In the genomic region with DNA sequence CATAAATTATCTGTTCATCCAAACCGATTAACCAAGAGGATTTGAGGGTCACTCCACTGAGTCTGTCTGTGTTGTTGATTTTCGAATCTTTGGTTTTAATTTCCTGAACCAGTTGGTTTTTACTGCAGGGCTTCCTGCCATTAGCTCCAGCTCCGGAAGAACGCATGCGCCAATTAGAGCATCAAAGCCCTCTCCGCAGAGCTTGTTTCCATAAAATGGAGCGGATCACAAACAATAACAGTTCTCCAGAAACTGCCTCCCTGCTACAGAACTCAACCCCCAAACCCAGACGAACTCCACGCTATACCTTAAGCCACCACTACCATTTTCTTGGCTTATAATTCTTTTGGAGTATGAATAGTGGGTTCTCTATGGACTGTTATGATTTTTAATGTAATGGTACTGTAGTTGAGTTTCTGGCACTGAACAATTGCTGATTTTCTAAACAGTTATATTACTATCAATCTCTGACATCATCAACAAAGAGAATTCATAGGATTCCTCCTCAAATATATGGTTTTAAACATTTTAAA, we compare ENCODE assay signal across 34 cellular contexts. TPM values are rescaled to one million over a fixed set of nuclear protein-coding genes. Genes with fewer than 3 reads are reported as not detected.
A peak's percentile ranks its signal among the peaks of the same experiment; 100 is the strongest.
DNase-seq lines count a peak whose midpoint lies in the region; ATAC-seq, FAIRE-seq and TF ChIP-seq lines count a peak whose summit lies in the region.
"Had no signal": no experiment of that assay in that cellular context is flagged by ENCODE, and none has a peak within 500 bp of the region (broad histone marks: within the 10 kb centered on the region; RNA-seq: fewer than 3 reads in every experiment).

No MANE protein-coding gene starts in this region.

- peaks cover 0 to 1% of the 10 kb centered on the region in 2 experiments for H4K20me1 ChIP-seq in H1 (replicated peaks in 1 of 2; ENCODE audit: control insufficient read depth in 1 of 2, insufficient read depth in 2 of 2, low read length in 2 of 2)

- no peak for TF ChIP-seq RAD21 in H1 (IDR thresholded peaks at IDR 0.05 in 1 of 2, conservative IDR thresholded peaks at IDR 0.05 in 1 of 2; ENCODE audit: low read depth in 2 of 2, low read length in 2 of 2)

- H3K56ac ChIP-seq in H1 (replicated peaks; ENCODE audit: insufficient read length, low read depth, low read length), result no peak overlapping the region

- H3K4me1 ChIP-seq in A673 (ENCODE audit: insufficient read depth, low read length, poor library complexity, severe bottlenecking) (peaks cover 64% of the 10 kb centered on the region), H1 (replicated peaks in 1 of 4; ENCODE audit: control insufficient read depth in 3 of 4, insufficient read depth in 4 of 4, low read length in 3 of 4) (peaks cover 6 to 22% (median 12%) of the 10 kb centered on the region in 4 experiments), left lung (peaks cover 0 to 9% of the 10 kb centered on the region in 2 donors)
- peaks cover 14% of the 10 kb centered on the region for H3K4me1 ChIP-seq in CD8-positive, alpha-beta memory T cell (ENCODE audit: insufficient read depth, low read length)

- H3K4ac ChIP-seq in H1 (replicated peaks; ENCODE audit: insufficient read length, low read depth, low read length), result no peak overlapping the region

- H3K14ac ChIP-seq in H1 (ENCODE audit: insufficient read length), result no peak overlapping the region

- H3K27ac ChIP-seq in A673 (ENCODE audit: low read depth, low read length, poor library complexity, severe bottlenecking) (peak overlapping the region; percentile 69), H1 (ENCODE audit: low read depth, low read length) (no peak overlapping the region), left lung (no peak overlapping the region)
- H3K27ac ChIP-seq in CD8-positive, alpha-beta memory T cell (ENCODE audit: low read depth, low read length), result no peak overlapping the region
- H3K27ac ChIP-seq: cardiac muscle cell, GM23248, heart left ventricle, lower lobe of right lung, transverse colon had no signal

- no peak overlapping the region for H2BK20ac ChIP-seq in H1 (ENCODE audit: low read length)

- no peak overlapping the region for H3K9ac ChIP-seq in H1 (replicated peaks in 1 of 4; ENCODE audit: extremely low read depth in 1 of 4, low read depth in 3 of 4, low read length in 3 of 4)
- H3K9ac ChIP-seq: GM23248 had no signal

- ATAC-seq in HG03045 (IDR thresholded peaks at IDR 0.05; ENCODE audit: unreplicated experiment) (no peak), HG03469 (IDR thresholded peaks at IDR 0.05; ENCODE audit: unreplicated experiment) (no peak), left lung (no peak)
- ATAC-seq: activated CD4-positive, CD25-positive, alpha-beta regulatory T cell treated with anti-CD3 and anti-CD28 coated beads, Interleukin-2, amount 50 U/mL, for 24 hours; heart left ventricle; lower lobe of right lung; mucosa of descending colon; natural killer cell; Right ventricle myocardium inferior had no signal

- no peak overlapping the region for H2AFZ ChIP-seq in H1 (ENCODE audit: low read length)
- H2AFZ ChIP-seq: GM23248 had no signal

- H3K4me1 Mint-ChIP-seq in mesothelial cell of epicardium, result peaks cover 76% of the 10 kb centered on the region
- H3K4me1 Mint-ChIP-seq in CD8-positive, alpha-beta memory T cell, result peaks cover 10 to 13% (median 10%) of the 10 kb centered on the region in 3 donors

- no peak overlapping the region for H2AK5ac ChIP-seq in H1 (ENCODE audit: low read depth, low read length)

- no peaks in the 10 kb centered on the region for H3K9me3 Mint-ChIP-seq in mesothelial cell of epicardium
- H3K9me3 Mint-ChIP-seq in CD8-positive, alpha-beta memory T cell, result peaks cover 20 to 49% (median 26%) of the 10 kb centered on the region in 5 donors

- no peak for FAIRE-seq in H1 (lab: Jason Lieb, UNC)

- H3K27me3 ChIP-seq in A673 (replicated peaks; ENCODE audit: insufficient read depth, low read depth, low read length, poor library complexity) (no peaks in the 10 kb centered on the region), H1 (replicated peaks in 1 of 4; ENCODE audit: control insufficient read depth in 3 of 4, extremely low read depth in 1 of 4, insufficient read depth in 3 of 4, low read length in 3 of 4) (peaks cover 59 to 88% (median 78%) of the 10 kb centered on the region in 4 experiments), left lung (peaks cover 71 to 100% of the 10 kb centered on the region in 2 donors)
- H3K27me3 ChIP-seq in CD8-positive, alpha-beta memory T cell (ENCODE audit: insufficient read depth, low read length, poor library complexity, severe bottlenecking), result peaks cover 18% of the 10 kb centered on the region

- H3K27me3 Mint-ChIP-seq in mesothelial cell of epicardium (ENCODE audit: low read depth), result peaks cover 17% of the 10 kb centered on the region
- peaks cover 48 to 72% of the 10 kb centered on the region in 2 donors for H3K27me3 Mint-ChIP-seq in CD8-positive, alpha-beta memory T cell

- H3K79me1 ChIP-seq in H1 (ENCODE audit: low read depth, low read length), result no peaks in the 10 kb centered on the region

- TF ChIP-seq CTCF in A673 (conservative IDR thresholded peaks at IDR 0.05; ENCODE audit: low read depth, low read length) (no peak), H1 (IDR thresholded peaks at IDR 0.05; ENCODE audit: control extremely low read depth in 1 of 3, insufficient read depth in 1 of 3, low read depth in 1 of 3, low read length in 3 of 3) (no peak), mesothelial cell of epicardium (IDR thresholded peaks at IDR 0.05; ENCODE audit: unreplicated experiment) (no peak), left lung (IDR thresholded peaks at IDR 0.05) (no peak)

- H4K91ac ChIP-seq in H1 (replicated peaks; ENCODE audit: insufficient read length, low read length), result no peak overlapping the region

- no peak overlapping the region for H2BK120ac ChIP-seq in H1 (replicated peaks; ENCODE audit: low read depth, low read length)

- peaks cover 20% of the 10 kb centered on the region for H3K36me3 Mint-ChIP-seq in mesothelial cell of epicardium
- peaks cover 0 to 8% (median 0%) of the 10 kb centered on the region in 3 donors for H3K36me3 Mint-ChIP-seq in CD8-positive, alpha-beta memory T cell
- H3K36me3 Mint-ChIP-seq: natural killer cell had no signal

- no peak overlapping the region for H3K18ac ChIP-seq in H1 (ENCODE audit: extremely low read depth, low read length)

- peak overlapping the region in 1 of 2 experiments; percentile 41; a peak in 1 of 4 replicates for H3K4me2 ChIP-seq in H1 (ENCODE audit: insufficient read depth in 1 of 2, low read depth in 2 of 2, low read length in 2 of 2)

- POLR2A ChIA-PET in A673 (lab: Charles Lee; ENCODE audit: low non-redundant PET), result interaction anchor here (0.6 kb wide), 1 partner anchor 14 kb away, joined by 9 read pairs; the partner anchor contains the start of gene TFAP2A
- POLR2A ChIA-PET in H1 (lab: Charles Lee; ENCODE audit: partially characterized antibody), result no interaction called here
- POLR2A ChIA-PET in CD8-positive, alpha-beta memory T cell (lab: Charles Lee), result no interaction called here

- no peak overlapping the region for H2BK5ac ChIP-seq in H1 (ENCODE audit: low read depth, low read length)

- H2BK15ac ChIP-seq in H1 (ENCODE audit: low read length), result no peak overlapping the region

- peak; percentile 86 for DNase-seq in A673 (ENCODE audit: low spot score)
- DNase-seq in H1 (ENCODE audit: low read depth in 1 of 2, low spot score in 2 of 2), result no peak
- no peak for DNase-seq in mesothelial cell of epicardium (ENCODE audit: low spot score in 2 of 2, unreplicated experiment in 2 of 2)
- DNase-seq in CD8-positive, alpha-beta memory T cell, result no peak
- no peak for DNase-seq in left lung
- DNase-seq: activated CD4-positive, alpha-beta T cell treated with anti-CD3 and anti-CD28 coated beads, Interleukin-2, amount 50 U/mL, for 4 hours; activated gamma-delta T cell treated with Interleukin-2 at 50 U/mL for 16 hours; activated naive CD8-positive, alpha-beta T cell treated with anti-CD3 and anti-CD28 coated beads, Interleukin-2, amount 10 ng/mL, durations not matched to agents 7 days and 5 days; activated T-cell treated with anti-CD3 and anti-CD28 coated beads, Interleukin-2, amount 50 U/mL, for 48 hours; aorta; DMS79 treated with DMSO at 0.1 percent for 48 hours; effector CD8-positive, alpha-beta T cell; GM23248; heart left ventricle; Karpas-422; kidney glomerular epithelial cell; lower lobe of right lung; mucosa of descending colon; natural killer cell; NCI-H1436 treated with DMSO at 0.1 percent for 48 hours; NCI-H2107; NCI-H446 treated with DMSO at 0.1 percent for 48 hours; NCI-H774; nucleus accumbens; stimulated activated CD4-positive, alpha-beta T cell treated with anti-CD3 and anti-CD28 coated beads, Interleukin-4, amount 100 ng/mL, for 24 hours; T-helper 2 cell; transverse colon had no signal

- no peaks in the 10 kb centered on the region for H3K79me2 ChIP-seq in H1 (ENCODE audit: control insufficient read depth in 1 of 2, insufficient read depth in 2 of 2, low read length in 2 of 2)

- peak overlapping the region; percentile 91 for H3K27ac Mint-ChIP-seq in mesothelial cell of epicardium
- H3K27ac Mint-ChIP-seq in CD8-positive, alpha-beta memory T cell, result no peak overlapping the region
- H3K27ac Mint-ChIP-seq: activated naive CD8-positive, alpha-beta T cell treated with anti-CD3 and anti-CD28 coated beads, Interleukin-2, amount 10 ng/mL, durations not matched to agents 7 days and 5 days; CD14-positive monocyte; natural killer cell had no signal

- no peak overlapping the region for H3K4me3 ChIP-seq in A673 (ENCODE audit: low read depth, low read length, poor library complexity, severe bottlenecking)
- H3K4me3 ChIP-seq in H1 (ENCODE audit: extremely low read depth in 1 of 4, insufficient read depth in 2 of 4, low read depth in 3 of 4, low read length in 4 of 4), result no peak overlapping the region
- H3K4me3 ChIP-seq in CD8-positive, alpha-beta memory T cell (ENCODE audit: low read length), result no peak overlapping the region
- no peak overlapping the region for H3K4me3 ChIP-seq in left lung
- H3K4me3 ChIP-seq: cardiac muscle cell, GM23248, heart left ventricle, lower lobe of right lung, mucosa of descending colon, transverse colon had no signal

- H3K9me3 ChIP-seq in A673 (ENCODE audit: low read depth, low read length, poor library complexity, severe bottlenecking) (no peaks in the 10 kb centered on the region), H1 (ENCODE audit: insufficient read depth in 2 of 2, low read depth in 1 of 2, low read length in 1 of 2) (no peaks in the 10 kb centered on the region), left lung (peaks cover 0 to 9% of the 10 kb centered on the region in 2 donors)
- peaks cover 4% of the 10 kb centered on the region for H3K9me3 ChIP-seq in CD8-positive, alpha-beta memory T cell (ENCODE audit: low read length)
- H3K9me3 ChIP-seq: transverse colon had no signal

- TF ChIP-seq EP300 in H1 (IDR thresholded peaks at IDR 0.05; ENCODE audit: borderline replicate concordance in 1 of 2, low read depth in 2 of 2, low read length in 2 of 2), result no peak

- no TSS peak for BruUV-seq in A673 (replicated peaks; lab: Mats Ljungman, UMichigan)

- no peak overlapping the region for H3K23ac ChIP-seq in H1 (ENCODE audit: insufficient read length)

- H4K5ac ChIP-seq in H1 (ENCODE audit: insufficient read length, low read depth, low read length), result no peak overlapping the region

- no peak for TF ChIP-seq POLR2A in H1 (IDR thresholded peaks at IDR 0.05; ENCODE audit: control extremely low read depth in 1 of 2, low read depth in 2 of 2, low read length in 2 of 2)

- no peak overlapping the region for H3K4me3 Mint-ChIP-seq in mesothelial cell of epicardium
- H3K4me3 Mint-ChIP-seq in CD8-positive, alpha-beta memory T cell, result no peak overlapping the region
- H3K4me3 Mint-ChIP-seq: activated naive CD8-positive, alpha-beta T cell treated with anti-CD3 and anti-CD28 coated beads, Interleukin-2, amount 10 ng/mL, durations not matched to agents 7 days and 5 days had no signal

- WGBS in H1 (ENCODE audit: extremely low coverage in 1 of 2, insufficient coverage in 1 of 2, insufficient read length in 1 of 2, insufficient replicate concordance in 2 of 2, low coverage in 1 of 2, low lambda C conversion rate in 2 of 2, missing lambda C conversion rate in 1 of 2), 2 experiments, result 10% methylated on average over 9 of the region's 9 CpGs; no CpG with 5 or more reads in 1 of the 2 experiments

- H2BK12ac ChIP-seq in H1 (ENCODE audit: low read depth, low read length), result no peak overlapping the region

- no peak overlapping the region for H4K8ac ChIP-seq in H1 (ENCODE audit: extremely low read depth, insufficient read depth, low read length)

- intact Hi-C loops in A673 (cut with micrococcal nuclease; ENCODE audit: unreplicated experiment) (no loop called here), left lung (cut with DNase I) (no loop called here)

- peaks cover 7% of the 10 kb centered on the region for H3K36me3 ChIP-seq in A673 (ENCODE audit: insufficient read depth, low read length, poor library complexity, severe bottlenecking)
- H3K36me3 ChIP-seq in H1 (ENCODE audit: control insufficient read depth in 2 of 4, insufficient read depth in 4 of 4, low read length in 3 of 4), result no peaks in the 10 kb centered on the region; a peak in 1 of 8 replicates
- H3K36me3 ChIP-seq in CD8-positive, alpha-beta memory T cell (ENCODE audit: insufficient read depth, low read length), result no peaks in the 10 kb centered on the region
- no peaks in the 10 kb centered on the region for H3K36me3 ChIP-seq in left lung
- H3K36me3 ChIP-seq: cardiac muscle cell, heart left ventricle, lower lobe of right lung, transverse colon had no signal

- CTCF ChIA-PET in A673 (lab: Charles Lee) (no interaction called here), H1 (lab: Charles Lee; ENCODE audit: partially characterized antibody) (interaction anchor here (0.9 to 5.5 kb wide), 7 partner anchors 9 to 28 kb away, joined by 3 to 40 read pairs (median 4); partner anchors contain the start of gene TFAP2A)
- CTCF ChIA-PET in CD8-positive, alpha-beta memory T cell (lab: Charles Lee), result no interaction called here

- peaks cover 9% of the 10 kb centered on the region for H3K23me2 ChIP-seq in H1 (ENCODE audit: low read depth, low read length)

RNA-seq across cellular contexts. Expression of gene TFAP2A, which starts 13.8 kb away (rescaled TPM):
- total RNA-seq in A673 (2021), result 19.1 and 19.3 TPM in 2 replicates
- 75.0 TPM for polyA plus RNA-seq in PFSK-1 (2012; ENCODE audit: insufficient read length, low read depth)
- 0.10 TPM in 1 of 2 replicates, not detected in the other for total RNA-seq in H1 (2021; fragmentation: NEBNext Ultra II Directional; extraction: Animal tissue kit (Norgen Biotek cat#: 25700))
- polyA plus RNA-seq in H1 (2011; rRNA removed), result 0.23 and 0.24 TPM in 2 replicates
- polyA plus RNA-seq in H1 (2011; cell fraction: cytosol; rRNA removed), result 0.12 TPM
- 0.24 TPM for polyA plus RNA-seq in H1 (2011; cell fraction: nucleus; rRNA removed)
- 0.25 to 0.49 TPM (median 0.33 TPM) in 4 replicates for polyA plus RNA-seq in H1 (2012, experiment 1 of 2)
- polyA plus RNA-seq in H1 (2012, experiment 2 of 2), result 0.30 TPM
- polyA plus RNA-seq in H1 (2013, experiment 1 of 2), result 0.08 TPM
- polyA plus RNA-seq in H1 (2013, experiment 2 of 2), result 0.07 TPM
- 0.41 TPM in 1 of 2 replicates, not detected in the other for polyA minus RNA-seq in H1 (2011; rRNA and poly(A)+ RNA removed)
- 2.3 TPM for polyA minus RNA-seq in H1 (2011; cell fraction: cytosol; rRNA and poly(A)+ RNA removed)
- 1.1 TPM for polyA minus RNA-seq in H1 (2011; cell fraction: nucleus; rRNA and poly(A)+ RNA removed)
- total RNA-seq in mesothelial cell of epicardium, result 62.4 to 63.5 TPM (median 63.4 TPM) in 3 replicates
- not detected for total RNA-seq in CD8-positive, alpha-beta memory T cell
- not detected for polyA plus RNA-seq in CD8-positive, alpha-beta memory T cell
- under 1 TPM; 0.73 to 0.97 TPM for total RNA-seq in left lung
- total RNA-seq: activated naive CD8-positive, alpha-beta T cell treated with anti-CD3 and anti-CD28 coated beads, Interleukin-2, amount 10 ng/mL, durations not matched to agents 7 days and 5 days; cardiac muscle cell; natural killer cell; transverse colon had no signal
- polyA plus RNA-seq: CD14-positive monocyte had no signal

Comparison
In these comparisons a context has a peak if more than half of its experiments do, and no peak if none do; other contexts are left out.
1. RNA of gene TFAP2A, which starts 13.8 kb away (total RNA-seq): 62.4 to 63.5 TPM in mesothelial cell of epicardium and 19.1 to 19.3 TPM in A673; 0.73 to 0.97 TPM in left lung, 0.10 TPM in H1 and not detected in CD8-positive, alpha-beta memory T cell; every median in the first group is over 10 times any median in the second.